ENCODE assay signal across 12 cellular contexts in the genomic region with DNA sequence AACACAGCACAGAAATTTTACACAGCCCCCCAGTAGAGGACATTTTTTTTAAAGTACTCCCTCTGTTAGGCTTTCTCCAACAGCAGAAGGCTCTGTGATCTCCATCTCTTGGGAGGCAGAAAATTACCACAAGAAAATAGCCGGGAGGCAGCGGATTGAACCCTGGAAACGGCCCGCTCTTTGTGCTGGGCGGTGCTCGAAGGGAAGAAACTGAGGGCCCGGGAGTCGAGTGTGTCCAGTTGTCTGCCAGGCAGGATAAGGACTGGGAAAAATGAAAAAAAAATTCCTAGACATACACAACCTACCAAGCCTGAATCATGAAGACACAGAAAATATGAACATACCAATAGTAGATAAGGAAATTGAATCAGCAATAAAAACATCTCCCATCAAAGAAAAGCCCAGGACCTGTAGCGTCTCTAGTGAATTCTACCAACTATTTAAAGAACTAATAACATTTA. TPM values are rescaled to one million over a fixed set of nuclear protein-coding genes. Genes with fewer than 3 reads are reported as not detected.
DNase-seq lines count a peak whose midpoint lies in the region; ATAC-seq, FAIRE-seq and TF ChIP-seq lines count a peak whose summit lies in the region.
"Had no signal": no experiment of that assay in that cellular context is flagged by ENCODE, and none has a peak within 500 bp of the region (broad histone marks: within the 10 kb centered on the region; RNA-seq: fewer than 3 reads in every experiment).

No MANE protein-coding gene starts in this region.

- H3K4me3 ChIP-seq in bronchial epithelial cell (ENCODE audit: low read depth, low read length) (peak overlapping the region; percentile 27), Peyer's patch (no peak overlapping the region)
- H3K4me3 ChIP-seq: tibial nerve had no signal

- DNase-seq in activated CD4-positive, alpha-beta T cell treated with anti-CD3 and anti-CD28 coated beads for 36 hours, result no peak
- DNase-seq in activated CD4-positive, alpha-beta T cell treated with anti-CD3 and anti-CD28 coated beads for 4 hours, result no peak
- peak; percentile 69 for DNase-seq in NCI-H1105 treated with DMSO at 0.1 percent for 48 hours (lab: John Stamatoyannopoulos, UW)
- DNase-seq in bronchial epithelial cell (ENCODE audit: low read depth), result no peak
- no peak for DNase-seq in osteocyte (ENCODE audit: extremely low spot score, unreplicated experiment)
- DNase-seq in Peyer's patch, result no peak
- no peak for DNase-seq in OCI-M1 (lab: John Stamatoyannopoulos, UW)

- POLR2A ChIA-PET in activated CD4-positive, alpha-beta T cell treated with anti-CD3 and anti-CD28 coated beads for 36 hours (lab: Charles Lee), result interaction anchor here (0.6 kb wide), 1 partner anchor 612 kb away, joined by 3 read pairs; a partner anchor contains a TSS

- intact Hi-C loops in activated CD4-positive, alpha-beta T cell treated with anti-CD3 and anti-CD28 coated beads for 36 hours (cut with DNase I, micrococcal nuclease), result loop anchor here (1.0 to 10.0 kb wide), 6 partner anchors 13 to 1534 kb away; no protein-coding TSS in a partner anchor

- CTCF ChIA-PET in activated CD4-positive, alpha-beta T cell treated with anti-CD3 and anti-CD28 coated beads for 36 hours (lab: Charles Lee), result interaction anchor here (0.8 to 0.9 kb wide), 2 partner anchors 27 to 615 kb away, joined by 3 read pairs; no protein-coding TSS in a partner anchor

- no peaks in the 10 kb centered on the region for H3K36me3 ChIP-seq in bronchial epithelial cell (ENCODE audit: control insufficient read depth, insufficient read depth, low read length)
- H3K36me3 ChIP-seq in Peyer's patch, result no peaks in the 10 kb centered on the region
- H3K36me3 ChIP-seq: tibial nerve had no signal

- no peaks in the 10 kb centered on the region for H3K4me1 ChIP-seq in Peyer's patch

- peaks cover 74% of the 10 kb centered on the region for H3K27me3 Mint-ChIP-seq in activated CD4-positive, alpha-beta T cell treated with anti-CD3 and anti-CD28 coated beads for 36 hours
- H3K27me3 Mint-ChIP-seq in osteocyte (ENCODE audit: unreplicated experiment), result peaks cover 52% of the 10 kb centered on the region

- H3K9me3 Mint-ChIP-seq in activated CD4-positive, alpha-beta T cell treated with anti-CD3 and anti-CD28 coated beads for 36 hours (ENCODE audit: low read depth), result peaks cover 24% of the 10 kb centered on the region
- H3K9me3 Mint-ChIP-seq in osteocyte (ENCODE audit: unreplicated experiment), result peaks cover 5% of the 10 kb centered on the region

- FAIRE-seq in bronchial epithelial cell (lab: Jason Lieb, UNC), result no peak

- peaks cover 12% of the 10 kb centered on the region for H3K27me3 ChIP-seq in bronchial epithelial cell (ENCODE audit: control insufficient read depth, insufficient read depth, low read length)
- peaks cover 0 to 19% of the 10 kb centered on the region in 2 donors for H3K27me3 ChIP-seq in Peyer's patch

- H3K36me3 Mint-ChIP-seq in activated CD4-positive, alpha-beta T cell treated with anti-CD3 and anti-CD28 coated beads for 36 hours (ENCODE audit: low read depth), result peaks cover 19% of the 10 kb centered on the region
- no peaks in the 10 kb centered on the region for H3K36me3 Mint-ChIP-seq in osteocyte (ENCODE audit: unreplicated experiment)

- no peak overlapping the region for H3K27ac ChIP-seq in Peyer's patch
- H3K27ac ChIP-seq: C4-2B, epithelial cell of prostate, tibial nerve had no signal

- H3K4me3 Mint-ChIP-seq in activated CD4-positive, alpha-beta T cell treated with anti-CD3 and anti-CD28 coated beads for 36 hours, result peak overlapping the region; percentile 58
- H3K4me3 Mint-ChIP-seq in osteocyte (ENCODE audit: unreplicated experiment), result peak overlapping the region; percentile 79

- TF ChIP-seq CTCF in bronchial epithelial cell (IDR thresholded peaks at IDR 0.05; ENCODE audit: insufficient read depth, low read length, severe bottlenecking), result no peak
- no peak for TF ChIP-seq CTCF in osteocyte (IDR thresholded peaks at IDR 0.05)
- TF ChIP-seq CTCF in Peyer's patch (IDR thresholded peaks at IDR 0.05), result no peak

- TF ChIP-seq POLR2A in Peyer's patch (IDR thresholded peaks at IDR 0.05), result no peak

- H3K9me3 ChIP-seq in Peyer's patch, result peaks cover 0 to 14% (median 0%) of the 10 kb centered on the region in 4 donors

- ATAC-seq in activated CD4-positive, alpha-beta T cell treated with anti-CD3 and anti-CD28 coated beads for 36 hours, result no peak
- ATAC-seq in HG03108 (IDR thresholded peaks at IDR 0.05; ENCODE audit: unreplicated experiment), result no peak

- H3K27ac Mint-ChIP-seq in activated CD4-positive, alpha-beta T cell treated with anti-CD3 and anti-CD28 coated beads for 36 hours, result no peak overlapping the region
- H3K27ac Mint-ChIP-seq in osteocyte (ENCODE audit: unreplicated experiment), result no peak overlapping the region
- H3K27ac Mint-ChIP-seq: activated CD4-positive, alpha-beta T cell treated with anti-CD3 and anti-CD28 coated beads, Interleukin-2, amount 10 ng/mL, durations not matched to agents 24 days and 14 days had no signal

- H3K4me1 Mint-ChIP-seq in activated CD4-positive, alpha-beta T cell treated with anti-CD3 and anti-CD28 coated beads for 36 hours, result peaks cover 10% of the 10 kb centered on the region
- H3K4me1 Mint-ChIP-seq in osteocyte (ENCODE audit: unreplicated experiment), result peaks cover 15% of the 10 kb centered on the region

RNA-seq across cellular contexts. Expression of gene POM121L2, which starts 31.5 kb away (rescaled TPM):
- total RNA-seq in activated CD4-positive, alpha-beta T cell treated with anti-CD3 and anti-CD28 coated beads for 36 hours, result not detected
- total RNA-seq in bronchial epithelial cell, result not detected in 2 replicates
- total RNA-seq in osteocyte, result not detected in 2 replicates
- total RNA-seq in Peyer's patch, result not detected
- total RNA-seq: activated CD4-positive, alpha-beta T cell treated with anti-CD3 and anti-CD28 coated beads, Interleukin-2, amount 10 ng/mL, durations not matched to agents 24 days and 14 days; tibial nerve had no signal

RNA-seq across cellular contexts. Expression of gene PRSS16, which starts 33.1 kb away (rescaled TPM):
- total RNA-seq in activated CD4-positive, alpha-beta T cell treated with anti-CD3 and anti-CD28 coated beads for 36 hours, result 1 to 10 TPM; 1.5 to 2.0 TPM
- total RNA-seq in bronchial epithelial cell (4.5 and 15.1 TPM in 2 replicates), osteocyte (not detected in 2 replicates), Peyer's patch (10 to 100 TPM in 3 of 4 donors, 1 to 10 TPM in 1; 5.0 to 37.1 (median 29.8) TPM)
- total RNA-seq: activated CD4-positive, alpha-beta T cell treated with anti-CD3 and anti-CD28 coated beads, Interleukin-2, amount 10 ng/mL, durations not matched to agents 24 days and 14 days; tibial nerve had no signal
